15 cellular contexts compared by ENCODE assay signal in the genomic region with DNA sequence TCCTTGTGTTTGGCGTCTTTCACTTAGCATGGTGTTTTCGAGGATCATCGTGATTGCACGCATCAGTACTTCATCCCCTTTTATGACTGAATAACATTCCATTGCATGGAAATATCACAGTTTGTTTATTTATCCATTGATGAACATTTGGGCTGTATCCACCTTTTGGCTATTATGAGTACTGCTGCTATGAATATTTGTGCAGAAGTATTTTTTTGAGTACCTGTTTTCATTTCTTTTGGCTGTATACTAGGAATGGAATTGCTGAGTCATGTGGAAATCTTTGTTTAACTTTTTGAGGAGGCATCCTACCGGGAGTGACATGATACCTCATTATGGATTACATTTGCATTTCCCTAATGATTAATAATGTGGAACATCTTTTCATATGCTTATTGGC.
DNase-seq lines count a peak whose midpoint lies in the region; ATAC-seq and TF ChIP-seq lines count a peak whose summit lies in the region.
"Had no signal": no experiment of that assay in that cellular context is flagged by ENCODE, and none has a peak within 500 bp of the region (broad histone marks: within the 10 kb centered on the region; RNA-seq: fewer than 3 reads in every experiment).

No MANE protein-coding gene starts in this region.

- DNase-seq in activated T-cell treated with anti-CD3 and anti-CD28 coated beads, Interleukin-2, amount 50 U/mL, for 24 hours: no peak
- DNase-seq in activated T-cell treated with anti-CD3 and anti-CD28 coated beads, Interleukin-2, amount 50 U/mL, for 48 hours: no peak
- DNase-seq in PC-3: peak; percentile 44
- DNase-seq in endothelial cell (ENCODE audit: low spot score): no peak
- no peak for DNase-seq in testis
- no peak for DNase-seq in Ammon's horn (ENCODE audit: low spot score)
- DNase-seq: activated CD4-positive, alpha-beta T cell treated with anti-CD3 and anti-CD28 coated beads, Interleukin-2, amount 10 ng/mL, durations not matched to agents 7 days and 5 days; colonic mucosa; DMS 273 treated with DMSO at 0.1 percent for 48 hours; kidney; NCI-H1092; NCI-H226; nephron progenitor cell had no signal

- 66 to 70% methylated on average over 5 of the region's 5 CpGs for WGBS in testis, 2 donors

- H3F3A ChIP-seq in PC-3 (ENCODE audit: low read length, unreplicated experiment): no peaks in the 10 kb centered on the region

- no peak overlapping the region for H3K4me3 ChIP-seq in PC-3 (ENCODE audit: low read length)
- H3K4me3 ChIP-seq in testis: no peak overlapping the region
- H3K4me3 ChIP-seq: colonic mucosa had no signal

- H3K36me3 ChIP-seq in PC-3 (ENCODE audit: low read depth, low read length): peaks cover 8% of the 10 kb centered on the region; the same call in 1 of the 2 replicates
- H3K36me3 ChIP-seq in testis (ENCODE audit: low read depth, missing control alignments): no peaks in the 10 kb centered on the region
- H3K36me3 ChIP-seq: colonic mucosa had no signal

- ATAC-seq in PC-3 (no peak), GM18517 (IDR thresholded peaks at IDR 0.05; ENCODE audit: unreplicated experiment) (no peak), HG03439 (IDR thresholded peaks at IDR 0.05; ENCODE audit: unreplicated experiment) (no peak)

- no peaks in the 10 kb centered on the region for H3K9me2 ChIP-seq in PC-3 (replicated peaks; ENCODE audit: low read length)

- peaks cover 82% of the 10 kb centered on the region for H3K36me3 Mint-ChIP-seq in activated T-cell treated with anti-CD3 and anti-CD28 coated beads, Interleukin-2, amount 50 U/mL, for 24 hours (ENCODE audit: low read depth)
- H3K36me3 Mint-ChIP-seq in endothelial cell (ENCODE audit: low read depth, unreplicated experiment): peaks cover 8% of the 10 kb centered on the region

- peak overlapping the region; percentile 56 for H3K27ac Mint-ChIP-seq in activated T-cell treated with anti-CD3 and anti-CD28 coated beads, Interleukin-2, amount 50 U/mL, for 24 hours
- no peak overlapping the region for H3K27ac Mint-ChIP-seq in endothelial cell (ENCODE audit: unreplicated experiment)
- H3K27ac Mint-ChIP-seq: activated CD4-positive, alpha-beta T cell treated with anti-CD3 and anti-CD28 coated beads, Interleukin-2, amount 10 ng/mL, durations not matched to agents 7 days and 5 days; nephron progenitor cell had no signal

- CTCF ChIA-PET in PC-3 (lab: Charles Lee): no interaction called here

- BruUV-seq in PC-3 (replicated peaks; lab: Mats Ljungman, UMichigan): no TSS peak

- peak; percentile 30; the same call in 1 of the 2 replicates for TF ChIP-seq CTCF in PC-3 (conservative IDR thresholded peaks at IDR 0.05; ENCODE audit: low read depth, low read length)
- TF ChIP-seq CTCF in endothelial cell (IDR thresholded peaks at IDR 0.05; ENCODE audit: unreplicated experiment): peak; percentile 21
- peak in 2 of 3 experiments; percentile 4 to 13 for TF ChIP-seq CTCF in testis (IDR thresholded peaks at IDR 0.05)

- intact Hi-C loops in PC-3 (cut with micrococcal nuclease) (loop anchor here (2.0 to 5.0 kb wide), 2 partner anchors 38 to 274 kb away; no protein-coding TSS in a partner anchor), testis (cut with DNase I; ENCODE audit: low total_unique reads) (no loop called here)

- no peak overlapping the region for H3K9ac ChIP-seq in PC-3 (ENCODE audit: low read length)

- no peak overlapping the region for H3K4me3 Mint-ChIP-seq in activated T-cell treated with anti-CD3 and anti-CD28 coated beads, Interleukin-2, amount 50 U/mL, for 24 hours
- no peak overlapping the region for H3K4me3 Mint-ChIP-seq in endothelial cell (ENCODE audit: unreplicated experiment)
- H3K4me3 Mint-ChIP-seq: activated CD4-positive, alpha-beta T cell treated with anti-CD3 and anti-CD28 coated beads, Interleukin-2, amount 10 ng/mL, durations not matched to agents 7 days and 5 days; nephron progenitor cell had no signal

- H3K4me1 Mint-ChIP-seq in activated T-cell treated with anti-CD3 and anti-CD28 coated beads, Interleukin-2, amount 50 U/mL, for 24 hours (ENCODE audit: low read depth): peaks cover 65% of the 10 kb centered on the region
- H3K4me1 Mint-ChIP-seq in endothelial cell (ENCODE audit: unreplicated experiment): no peaks in the 10 kb centered on the region
- H3K4me1 Mint-ChIP-seq: nephron progenitor cell had no signal

- H3K27ac ChIP-seq in PC-3 (ENCODE audit: low read length) (no peak overlapping the region), testis (peak overlapping the region in 1 of 2 donors; percentile 47)
- H3K27ac ChIP-seq: colonic mucosa had no signal

- no peak overlapping the region for H3K4me2 ChIP-seq in PC-3 (ENCODE audit: low read length)

- H3K27me3 ChIP-seq in PC-3 (ENCODE audit: low read length) (no peaks in the 10 kb centered on the region), testis (no peaks in the 10 kb centered on the region)
- H3K27me3 ChIP-seq: colonic mucosa had no signal

- no peaks in the 10 kb centered on the region for H4K20me1 ChIP-seq in PC-3 (ENCODE audit: low read length)

- no peaks in the 10 kb centered on the region for H3K27me3 Mint-ChIP-seq in activated T-cell treated with anti-CD3 and anti-CD28 coated beads, Interleukin-2, amount 50 U/mL, for 24 hours
- H3K27me3 Mint-ChIP-seq in endothelial cell (ENCODE audit: unreplicated experiment): peaks cover 2% of the 10 kb centered on the region
- H3K27me3 Mint-ChIP-seq: activated CD4-positive, alpha-beta T cell treated with anti-CD3 and anti-CD28 coated beads, Interleukin-2, amount 10 ng/mL, durations not matched to agents 7 days and 5 days had no signal

- H3K4me1 ChIP-seq in PC-3 (ENCODE audit: insufficient read depth, low read length) (peaks cover 10% of the 10 kb centered on the region; the same call in 1 of the 2 replicates), testis (no peaks in the 10 kb centered on the region)
- H3K4me1 ChIP-seq: colonic mucosa had no signal

- no peak for TF ChIP-seq POLR2A in testis (IDR thresholded peaks at IDR 0.05)

- no peak overlapping the region for H2AFZ ChIP-seq in PC-3 (ENCODE audit: low read length)

- POLR2A ChIA-PET in PC-3 (lab: Charles Lee; ENCODE audit: unreplicated experiment): no interaction called here

- H3K79me2 ChIP-seq in PC-3 (ENCODE audit: low read length): peaks cover 69% of the 10 kb centered on the region

- H3K9me3 Mint-ChIP-seq in activated T-cell treated with anti-CD3 and anti-CD28 coated beads, Interleukin-2, amount 50 U/mL, for 24 hours: peaks cover 6% of the 10 kb centered on the region
- H3K9me3 Mint-ChIP-seq in endothelial cell (ENCODE audit: unreplicated experiment): no peaks in the 10 kb centered on the region

- peaks cover 9% of the 10 kb centered on the region; the same call in 1 of the 2 replicates for H3K9me3 ChIP-seq in PC-3 (ENCODE audit: low read length)
- no peaks in the 10 kb centered on the region for H3K9me3 ChIP-seq in testis
- H3K9me3 ChIP-seq: colonic mucosa had no signal
